Comparison of ENCODE assay signal across 1 cellular context in the genomic region with DNA sequence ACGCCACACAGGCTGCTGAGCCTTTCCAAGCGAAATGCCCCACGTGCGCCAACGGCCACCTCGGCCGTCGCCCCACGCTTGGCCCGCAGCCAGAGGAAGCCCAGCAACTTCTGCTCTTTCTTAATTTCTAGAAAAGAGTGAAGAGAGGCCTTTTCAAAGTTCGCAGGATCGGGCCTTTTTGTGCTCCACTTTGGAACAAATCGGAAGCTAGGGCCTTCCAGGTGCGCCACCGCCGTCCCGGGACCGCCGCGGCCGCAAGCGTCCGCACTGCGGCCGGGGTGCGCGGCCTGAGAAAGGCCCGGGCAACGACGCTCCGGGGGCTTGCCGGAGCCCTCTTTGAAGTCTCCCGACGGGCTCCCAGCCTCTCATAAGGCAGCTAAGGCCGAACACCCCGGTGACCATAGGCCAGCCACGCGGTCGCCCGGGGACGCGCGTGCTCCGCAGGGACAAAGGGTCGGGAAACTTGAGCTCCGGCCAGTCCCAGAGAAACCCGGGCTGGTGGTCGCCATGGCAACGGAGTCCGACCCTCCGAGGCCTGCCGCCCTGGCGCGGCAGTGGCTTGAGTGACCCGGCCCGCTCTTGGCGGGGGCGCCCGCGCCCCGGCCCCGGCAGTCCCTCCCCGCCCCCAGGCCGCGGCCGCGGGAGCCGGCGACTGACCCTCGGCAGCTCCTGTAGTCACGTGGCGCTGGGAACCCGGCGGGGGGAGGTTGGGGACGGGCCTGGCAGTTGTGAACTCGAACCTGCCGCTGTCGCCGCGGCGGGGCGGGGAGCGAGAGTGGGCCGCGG.
TF ChIP-seq lines count a peak whose summit lies in the region.

A gene (plus strand): TSS at position 725 of the 786 bp plus-strand sequence. CDS start 890 bp downstream, outside the sequence.

TF ChIP-seq in HepG2, 621 proteins besides CTCF, POLR2A, EP300 and RAD21 (continued from another document and continues in another):
- TF ChIP-seq, protein P1, sequence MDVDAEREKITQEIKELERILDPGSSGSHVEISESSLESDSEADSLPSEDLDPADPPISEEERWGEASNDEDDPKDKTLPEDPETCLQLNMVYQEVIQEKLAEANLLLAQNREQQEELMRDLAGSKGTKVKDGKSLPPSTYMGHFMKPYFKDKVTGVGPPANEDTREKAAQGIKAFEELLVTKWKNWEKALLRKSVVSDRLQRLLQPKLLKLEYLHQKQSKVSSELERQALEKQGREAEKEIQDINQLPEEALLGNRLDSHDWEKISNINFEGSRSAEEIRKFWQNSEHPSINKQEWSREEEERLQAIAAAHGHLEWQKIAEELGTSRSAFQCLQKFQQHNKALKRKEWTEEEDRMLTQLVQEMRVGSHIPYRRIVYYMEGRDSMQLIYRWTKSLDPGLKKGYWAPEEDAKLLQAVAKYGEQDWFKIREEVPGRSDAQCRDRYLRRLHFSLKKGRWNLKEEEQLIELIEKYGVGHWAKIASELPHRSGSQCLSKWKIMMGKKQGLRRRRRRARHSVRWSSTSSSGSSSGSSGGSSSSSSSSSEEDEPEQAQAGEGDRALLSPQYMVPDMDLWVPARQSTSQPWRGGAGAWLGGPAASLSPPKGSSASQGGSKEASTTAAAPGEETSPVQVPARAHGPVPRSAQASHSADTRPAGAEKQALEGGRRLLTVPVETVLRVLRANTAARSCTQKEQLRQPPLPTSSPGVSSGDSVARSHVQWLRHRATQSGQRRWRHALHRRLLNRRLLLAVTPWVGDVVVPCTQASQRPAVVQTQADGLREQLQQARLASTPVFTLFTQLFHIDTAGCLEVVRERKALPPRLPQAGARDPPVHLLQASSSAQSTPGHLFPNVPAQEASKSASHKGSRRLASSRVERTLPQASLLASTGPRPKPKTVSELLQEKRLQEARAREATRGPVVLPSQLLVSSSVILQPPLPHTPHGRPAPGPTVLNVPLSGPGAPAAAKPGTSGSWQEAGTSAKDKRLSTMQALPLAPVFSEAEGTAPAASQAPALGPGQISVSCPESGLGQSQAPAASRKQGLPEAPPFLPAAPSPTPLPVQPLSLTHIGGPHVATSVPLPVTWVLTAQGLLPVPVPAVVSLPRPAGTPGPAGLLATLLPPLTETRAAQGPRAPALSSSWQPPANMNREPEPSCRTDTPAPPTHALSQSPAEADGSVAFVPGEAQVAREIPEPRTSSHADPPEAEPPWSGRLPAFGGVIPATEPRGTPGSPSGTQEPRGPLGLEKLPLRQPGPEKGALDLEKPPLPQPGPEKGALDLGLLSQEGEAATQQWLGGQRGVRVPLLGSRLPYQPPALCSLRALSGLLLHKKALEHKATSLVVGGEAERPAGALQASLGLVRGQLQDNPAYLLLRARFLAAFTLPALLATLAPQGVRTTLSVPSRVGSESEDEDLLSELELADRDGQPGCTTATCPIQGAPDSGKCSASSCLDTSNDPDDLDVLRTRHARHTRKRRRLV (CRISPR knock-in tag; IDR thresholded peaks at IDR 0.05), result no peak
- peak; percentile 44; the same call in 1 of the 2 replicates for TF ChIP-seq YEATS2 (CRISPR knock-in tag; IDR thresholded peaks at IDR 0.05; ENCODE audit: borderline replicate concordance)
- no peak; the same call in 1 of the 2 replicates for TF ChIP-seq ARHGAP35 (CRISPR knock-in tag; IDR thresholded peaks at IDR 0.05; ENCODE audit: borderline replicate concordance)
- TF ChIP-seq, protein P2, sequence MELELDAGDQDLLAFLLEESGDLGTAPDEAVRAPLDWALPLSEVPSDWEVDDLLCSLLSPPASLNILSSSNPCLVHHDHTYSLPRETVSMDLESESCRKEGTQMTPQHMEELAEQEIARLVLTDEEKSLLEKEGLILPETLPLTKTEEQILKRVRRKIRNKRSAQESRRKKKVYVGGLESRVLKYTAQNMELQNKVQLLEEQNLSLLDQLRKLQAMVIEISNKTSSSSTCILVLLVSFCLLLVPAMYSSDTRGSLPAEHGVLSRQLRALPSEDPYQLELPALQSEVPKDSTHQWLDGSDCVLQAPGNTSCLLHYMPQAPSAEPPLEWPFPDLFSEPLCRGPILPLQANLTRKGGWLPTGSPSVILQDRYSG (CRISPR knock-in tag; IDR thresholded peaks at IDR 0.05), result peak; percentile 70; the same call in 1 of the 2 replicates
- TF ChIP-seq FOXM1 (CRISPR knock-in tag; IDR thresholded peaks at IDR 0.05), result no peak
- TF ChIP-seq XRCC5 (optimal IDR thresholded peaks at IDR 0.05; ENCODE audit: low read length), result peak; percentile 60
- TF ChIP-seq ELF3 (CRISPR knock-in tag; IDR thresholded peaks at IDR 0.05), result no peak
- TF ChIP-seq ZNF660 (CRISPR knock-in tag; IDR thresholded peaks at IDR 0.05; ENCODE audit: borderline replicate concordance, low read depth), result 0 out of 2 replicates have a peak, but pooled peaks have one; percentile 18
- no peak; the same call in 1 of the 2 replicates for TF ChIP-seq ZNF12 (CRISPR knock-in tag; IDR thresholded peaks at IDR 0.05)
- TF ChIP-seq, protein P3, sequence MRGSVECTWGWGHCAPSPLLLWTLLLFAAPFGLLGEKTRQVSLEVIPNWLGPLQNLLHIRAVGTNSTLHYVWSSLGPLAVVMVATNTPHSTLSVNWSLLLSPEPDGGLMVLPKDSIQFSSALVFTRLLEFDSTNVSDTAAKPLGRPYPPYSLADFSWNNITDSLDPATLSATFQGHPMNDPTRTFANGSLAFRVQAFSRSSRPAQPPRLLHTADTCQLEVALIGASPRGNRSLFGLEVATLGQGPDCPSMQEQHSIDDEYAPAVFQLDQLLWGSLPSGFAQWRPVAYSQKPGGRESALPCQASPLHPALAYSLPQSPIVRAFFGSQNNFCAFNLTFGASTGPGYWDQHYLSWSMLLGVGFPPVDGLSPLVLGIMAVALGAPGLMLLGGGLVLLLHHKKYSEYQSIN (CRISPR knock-in tag; IDR thresholded peaks at IDR 0.05; ENCODE audit: borderline replicate concordance), result no peak
- TF ChIP-seq, protein P4, sequence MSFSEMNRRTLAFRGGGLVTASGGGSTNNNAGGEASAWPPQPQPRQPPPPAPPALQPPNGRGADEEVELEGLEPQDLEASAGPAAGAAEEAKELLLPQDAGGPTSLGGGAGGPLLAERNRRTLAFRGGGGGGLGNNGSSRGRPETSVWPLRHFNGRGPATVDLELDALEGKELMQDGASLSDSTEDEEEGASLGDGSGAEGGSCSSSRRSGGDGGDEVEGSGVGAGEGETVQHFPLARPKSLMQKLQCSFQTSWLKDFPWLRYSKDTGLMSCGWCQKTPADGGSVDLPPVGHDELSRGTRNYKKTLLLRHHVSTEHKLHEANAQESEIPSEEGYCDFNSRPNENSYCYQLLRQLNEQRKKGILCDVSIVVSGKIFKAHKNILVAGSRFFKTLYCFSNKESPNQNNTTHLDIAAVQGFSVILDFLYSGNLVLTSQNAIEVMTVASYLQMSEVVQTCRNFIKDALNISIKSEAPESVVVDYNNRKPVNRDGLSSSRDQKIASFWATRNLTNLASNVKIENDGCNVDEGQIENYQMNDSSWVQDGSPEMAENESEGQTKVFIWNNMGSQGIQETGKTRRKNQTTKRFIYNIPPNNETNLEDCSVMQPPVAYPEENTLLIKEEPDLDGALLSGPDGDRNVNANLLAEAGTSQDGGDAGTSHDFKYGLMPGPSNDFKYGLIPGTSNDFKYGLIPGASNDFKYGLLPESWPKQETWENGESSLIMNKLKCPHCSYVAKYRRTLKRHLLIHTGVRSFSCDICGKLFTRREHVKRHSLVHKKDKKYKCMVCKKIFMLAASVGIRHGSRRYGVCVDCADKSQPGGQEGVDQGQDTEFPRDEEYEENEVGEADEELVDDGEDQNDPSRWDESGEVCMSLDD (CRISPR knock-in tag; IDR thresholded peaks at IDR 0.05; ENCODE audit: borderline replicate concordance), result no peak
- peak; percentile 69; the same call in 1 of the 2 replicates for TF ChIP-seq GLI4 (CRISPR knock-in tag; IDR thresholded peaks at IDR 0.05; ENCODE audit: borderline replicate concordance)
- peak; percentile 93 for TF ChIP-seq RBFOX2 (IDR thresholded peaks at IDR 0.05; ENCODE audit: low read depth, low read length)
- peak; percentile 39; the same call in 1 of the 2 replicates for TF ChIP-seq ZFP90 (CRISPR knock-in tag; IDR thresholded peaks at IDR 0.05; ENCODE audit: borderline replicate concordance)
- TF ChIP-seq ZNF496 (CRISPR knock-in tag; IDR thresholded peaks at IDR 0.05; ENCODE audit: insufficient replicate concordance), result no peak
- TF ChIP-seq KDM3A (CRISPR knock-in tag; IDR thresholded peaks at IDR 0.05; ENCODE audit: low read depth), result 0 out of 2 replicates have a peak, but pooled peaks have one; percentile 25
- TF ChIP-seq SAFB2 (CRISPR knock-in tag; IDR thresholded peaks at IDR 0.05; ENCODE audit: borderline replicate concordance, low read depth), result no peak
- TF ChIP-seq PHF5A (CRISPR knock-in tag; IDR thresholded peaks at IDR 0.05; ENCODE audit: low read depth, unreplicated experiment), result no peak
- TF ChIP-seq, protein P5, sequence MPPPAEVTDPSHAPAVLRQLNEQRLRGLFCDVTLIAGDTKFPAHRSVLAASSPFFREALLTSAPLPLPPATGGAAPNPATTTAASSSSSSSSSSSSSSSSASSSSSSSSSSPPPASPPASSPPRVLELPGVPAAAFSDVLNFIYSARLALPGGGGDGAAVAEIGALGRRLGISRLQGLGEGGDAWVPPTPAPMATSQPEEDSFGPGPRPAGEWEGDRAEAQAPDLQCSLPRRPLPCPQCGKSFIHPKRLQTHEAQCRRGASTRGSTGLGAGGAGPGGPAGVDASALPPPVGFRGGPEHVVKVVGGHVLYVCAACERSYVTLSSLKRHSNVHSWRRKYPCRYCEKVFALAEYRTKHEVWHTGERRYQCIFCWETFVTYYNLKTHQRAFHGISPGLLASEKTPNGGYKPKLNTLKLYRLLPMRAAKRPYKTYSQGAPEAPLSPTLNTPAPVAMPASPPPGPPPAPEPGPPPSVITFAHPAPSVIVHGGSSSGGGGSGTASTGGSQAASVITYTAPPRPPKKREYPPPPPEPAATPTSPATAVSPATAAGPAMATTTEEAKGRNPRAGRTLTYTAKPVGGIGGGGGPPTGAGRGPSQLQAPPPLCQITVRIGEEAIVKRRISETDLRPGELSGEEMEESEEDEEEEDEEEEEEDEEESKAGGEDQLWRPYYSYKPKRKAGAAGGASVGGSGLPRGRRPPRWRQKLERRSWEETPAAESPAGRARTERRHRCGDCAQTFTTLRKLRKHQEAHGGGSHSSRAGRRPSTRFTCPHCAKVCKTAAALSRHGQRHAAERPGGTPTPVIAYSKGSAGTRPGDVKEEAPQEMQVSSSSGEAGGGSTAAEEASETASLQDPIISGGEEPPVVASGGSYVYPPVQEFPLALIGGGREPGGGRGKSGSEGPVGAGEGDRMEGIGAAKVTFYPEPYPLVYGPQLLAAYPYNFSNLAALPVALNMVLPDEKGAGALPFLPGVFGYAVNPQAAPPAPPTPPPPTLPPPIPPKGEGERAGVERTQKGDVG (CRISPR knock-in tag; IDR thresholded peaks at IDR 0.05; ENCODE audit: borderline replicate concordance), result no peak
- TF ChIP-seq BORCS8-MEF2B (CRISPR knock-in tag; IDR thresholded peaks at IDR 0.05), result peak; percentile 85
- no peak for TF ChIP-seq SETDB1 (CRISPR knock-in tag; IDR thresholded peaks at IDR 0.05; ENCODE audit: borderline replicate concordance)
- no peak for TF ChIP-seq MIER2 (CRISPR knock-in tag; IDR thresholded peaks at IDR 0.05)
- TF ChIP-seq, protein P6, sequence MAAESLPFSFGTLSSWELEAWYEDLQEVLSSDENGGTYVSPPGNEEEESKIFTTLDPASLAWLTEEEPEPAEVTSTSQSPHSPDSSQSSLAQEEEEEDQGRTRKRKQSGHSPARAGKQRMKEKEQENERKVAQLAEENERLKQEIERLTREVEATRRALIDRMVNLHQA (CRISPR knock-in tag; IDR thresholded peaks at IDR 0.05), result no peak
- no peak for TF ChIP-seq SP4 (CRISPR knock-in tag; IDR thresholded peaks at IDR 0.05)
- no peak for TF ChIP-seq CENPT (CRISPR knock-in tag; IDR thresholded peaks at IDR 0.05; ENCODE audit: low read depth)
- TF ChIP-seq, protein P7, sequence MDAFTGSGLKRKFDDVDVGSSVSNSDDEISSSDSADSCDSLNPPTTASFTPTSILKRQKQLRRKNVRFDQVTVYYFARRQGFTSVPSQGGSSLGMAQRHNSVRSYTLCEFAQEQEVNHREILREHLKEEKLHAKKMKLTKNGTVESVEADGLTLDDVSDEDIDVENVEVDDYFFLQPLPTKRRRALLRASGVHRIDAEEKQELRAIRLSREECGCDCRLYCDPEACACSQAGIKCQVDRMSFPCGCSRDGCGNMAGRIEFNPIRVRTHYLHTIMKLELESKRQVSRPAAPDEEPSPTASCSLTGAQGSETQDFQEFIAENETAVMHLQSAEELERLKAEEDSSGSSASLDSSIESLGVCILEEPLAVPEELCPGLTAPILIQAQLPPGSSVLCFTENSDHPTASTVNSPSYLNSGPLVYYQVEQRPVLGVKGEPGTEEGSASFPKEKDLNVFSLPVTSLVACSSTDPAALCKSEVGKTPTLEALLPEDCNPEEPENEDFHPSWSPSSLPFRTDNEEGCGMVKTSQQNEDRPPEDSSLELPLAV (CRISPR knock-in tag; conservative IDR thresholded peaks at IDR 0.05; ENCODE audit: low read depth), result no peak
- TF ChIP-seq ATF1 (CRISPR knock-in tag; IDR thresholded peaks at IDR 0.05), result no peak
- peak; percentile 86 for TF ChIP-seq ASH2L (IDR thresholded peaks at IDR 0.05; ENCODE audit: insufficient read length, low read depth, low read length)
- TF ChIP-seq, protein P8, sequence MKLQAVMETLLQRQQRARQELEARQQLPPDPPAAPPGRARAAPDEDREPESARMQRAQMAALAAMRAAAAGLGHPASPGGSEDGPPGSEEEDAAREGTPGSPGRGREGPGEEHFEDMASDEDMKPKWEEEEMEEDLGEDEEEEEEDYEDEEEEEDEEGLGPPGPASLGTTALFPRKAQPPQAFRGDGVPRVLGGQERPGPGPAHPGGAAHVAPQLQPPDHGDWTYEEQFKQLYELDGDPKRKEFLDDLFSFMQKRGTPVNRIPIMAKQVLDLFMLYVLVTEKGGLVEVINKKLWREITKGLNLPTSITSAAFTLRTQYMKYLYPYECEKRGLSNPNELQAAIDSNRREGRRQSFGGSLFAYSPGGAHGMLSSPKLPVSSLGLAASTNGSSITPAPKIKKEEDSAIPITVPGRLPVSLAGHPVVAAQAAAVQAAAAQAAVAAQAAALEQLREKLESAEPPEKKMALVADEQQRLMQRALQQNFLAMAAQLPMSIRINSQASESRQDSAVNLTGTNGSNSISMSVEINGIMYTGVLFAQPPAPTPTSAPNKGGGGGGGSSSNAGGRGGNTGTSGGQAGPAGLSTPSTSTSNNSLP (IDR thresholded peaks at IDR 0.05; ENCODE audit: low read depth, low read length), result no peak
- TF ChIP-seq ZNF557 (CRISPR knock-in tag; IDR thresholded peaks at IDR 0.05), result 0 out of 2 replicates have a peak, but pooled peaks have one; percentile 34
- TF ChIP-seq DMAP1 (CRISPR knock-in tag; IDR thresholded peaks at IDR 0.05), result peak; percentile 94
- TF ChIP-seq, protein P9, sequence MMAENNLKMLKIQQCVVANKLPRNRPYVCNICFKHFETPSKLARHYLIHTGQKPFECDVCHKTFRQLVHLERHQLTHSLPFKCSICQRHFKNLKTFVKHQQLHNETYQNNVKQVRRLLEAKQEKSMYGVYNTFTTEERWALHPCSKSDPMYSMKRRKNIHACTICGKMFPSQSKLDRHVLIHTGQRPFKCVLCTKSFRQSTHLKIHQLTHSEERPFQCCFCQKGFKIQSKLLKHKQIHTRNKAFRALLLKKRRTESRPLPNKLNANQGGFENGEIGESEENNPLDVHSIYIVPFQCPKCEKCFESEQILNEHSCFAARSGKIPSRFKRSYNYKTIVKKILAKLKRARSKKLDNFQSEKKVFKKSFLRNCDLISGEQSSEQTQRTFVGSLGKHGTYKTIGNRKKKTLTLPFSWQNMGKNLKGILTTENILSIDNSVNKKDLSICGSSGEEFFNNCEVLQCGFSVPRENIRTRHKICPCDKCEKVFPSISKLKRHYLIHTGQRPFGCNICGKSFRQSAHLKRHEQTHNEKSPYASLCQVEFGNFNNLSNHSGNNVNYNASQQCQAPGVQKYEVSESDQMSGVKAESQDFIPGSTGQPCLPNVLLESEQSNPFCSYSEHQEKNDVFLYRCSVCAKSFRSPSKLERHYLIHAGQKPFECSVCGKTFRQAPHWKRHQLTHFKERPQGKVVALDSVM (CRISPR knock-in tag; IDR thresholded peaks at IDR 0.05), result peak; percentile 50; the same call in 1 of the 2 replicates
- TF ChIP-seq ZNF264 (CRISPR knock-in tag; IDR thresholded peaks at IDR 0.05), result peak; percentile 44; the same call in 1 of the 2 replicates
- no peak for TF ChIP-seq DNMT1 (CRISPR knock-in tag; IDR thresholded peaks at IDR 0.05)
- TF ChIP-seq ZNF180 (CRISPR knock-in tag; IDR thresholded peaks at IDR 0.05; ENCODE audit: borderline replicate concordance, low read depth), result no peak
